ENCODE assay signal across 14 cellular contexts in genomic region chr21:35619184-35619583, GRCh38.
DNase-seq lines count a peak whose midpoint lies in the region; ATAC-seq lines count a peak whose summit lies in the region.
"Had no signal": no experiment of that assay in that cellular context is flagged by ENCODE, and none has a peak within 500 bp of the region (broad histone marks: within the 10 kb centered on the region; RNA-seq: fewer than 3 reads in every experiment).

No MANE protein-coding gene starts in this region.

- H3K27ac ChIP-seq in CD8-positive, alpha-beta memory T cell (ENCODE audit: low read depth, low read length) = no peak overlapping the region
- H3K27ac ChIP-seq: BLaER1 treated with 17β-estradiol and CSF1 and Interleukin-3, amounts not matched to agents 10 nM and 100 nM had no signal

- peaks cover 10 to 33% of the 10 kb centered on the region in 2 donors for H3K27me3 Mint-ChIP-seq in CD8-positive, alpha-beta memory T cell

- CTCF ChIA-PET in CD8-positive, alpha-beta memory T cell (lab: Charles Lee) = no interaction called here

- H3K4me1 ChIP-seq in CD8-positive, alpha-beta memory T cell (ENCODE audit: insufficient read depth, low read length) = no peaks in the 10 kb centered on the region

- POLR2A ChIA-PET in CD8-positive, alpha-beta memory T cell (lab: Charles Lee) = no interaction called here

- DNase-seq in AG08396 (ENCODE audit: low spot score) = peak; percentile 30
- peak; percentile 88 for DNase-seq in HS-5 (ENCODE audit: low read depth)
- peak; percentile 50 for DNase-seq in amniotic stem cell (lab: John Stamatoyannopoulos, UW)
- DNase-seq in iris pigment epithelial cell (ENCODE audit: low read depth) = peak; percentile 86
- DNase-seq in COLO668 (lab: John Stamatoyannopoulos, UW; ENCODE audit: unreplicated experiment) = no peak
- DNase-seq in DMS 273 (lab: John Stamatoyannopoulos, UW; ENCODE audit: unreplicated experiment) = no peak
- DNase-seq in CD8-positive, alpha-beta memory T cell = no peak
- DNase-seq: GF-D8; H9; left colon; stimulated activated CD4-positive, alpha-beta T cell treated with anti-CD3 and anti-CD28 coated beads, Interleukin-4, amount 100 ng/mL, for 1 hour had no signal

- H3K27me3 ChIP-seq in CD8-positive, alpha-beta memory T cell (ENCODE audit: insufficient read depth, low read length, poor library complexity, severe bottlenecking) = no peaks in the 10 kb centered on the region
- H3K27me3 ChIP-seq: BLaER1 treated with 17β-estradiol and CSF1 and Interleukin-3, amounts not matched to agents 10 nM and 100 nM had no signal

- H3K4me3 Mint-ChIP-seq in CD8-positive, alpha-beta memory T cell = no peak overlapping the region
- H3K4me3 Mint-ChIP-seq: H9 had no signal

- no peak for ATAC-seq in GM19395 (IDR thresholded peaks at IDR 0.05; ENCODE audit: unreplicated experiment)
- ATAC-seq: activated CD4-positive, CD25-positive, alpha-beta regulatory T cell treated with anti-CD3 and anti-CD28 coated beads, Interleukin-2, amount 50 U/mL, for 24 hours; left colon had no signal

- H3K27ac Mint-ChIP-seq in CD8-positive, alpha-beta memory T cell = no peak overlapping the region

- no peaks in the 10 kb centered on the region for H3K36me3 ChIP-seq in CD8-positive, alpha-beta memory T cell (ENCODE audit: insufficient read depth, low read length)
- H3K36me3 ChIP-seq: BLaER1 treated with 17β-estradiol and CSF1 and Interleukin-3, amounts not matched to agents 10 nM and 100 nM had no signal

- no peaks in the 10 kb centered on the region for H3K4me1 Mint-ChIP-seq in CD8-positive, alpha-beta memory T cell

- H3K4me3 ChIP-seq in CD8-positive, alpha-beta memory T cell (ENCODE audit: low read length) = no peak overlapping the region
- H3K4me3 ChIP-seq: BLaER1 treated with 17β-estradiol and CSF1 and Interleukin-3, amounts not matched to agents 10 nM and 100 nM had no signal

- no peaks in the 10 kb centered on the region for H3K9me3 ChIP-seq in CD8-positive, alpha-beta memory T cell (ENCODE audit: low read length)

- H3K36me3 Mint-ChIP-seq in CD8-positive, alpha-beta memory T cell = no peaks in the 10 kb centered on the region

- H3K9me3 Mint-ChIP-seq in CD8-positive, alpha-beta memory T cell = no peaks in the 10 kb centered on the region

Comparison
In these comparisons a context has a peak if more than half of its experiments do, and no peak if none do; other contexts are left out.
1. DNase-seq: peak in AG08396 (single experiment), HS-5 (single experiment), amniotic stem cell (single experiment) and iris pigment epithelial cell (single experiment); none in COLO668 (single experiment), DMS 273 (single experiment) and CD8-positive, alpha-beta memory T cell (0 of 5).